Comparison of ENCODE assay signal across 18 cellular contexts in genomic region chr15:101019351-101019750, GRCh38.
DNase-seq lines count a peak whose midpoint lies in the region; ATAC-seq and TF ChIP-seq lines count a peak whose summit lies in the region.
"Had no signal": no experiment of that assay in that cellular context is flagged by ENCODE, and none has a peak within 500 bp of the region (broad histone marks: within the 10 kb centered on the region; RNA-seq: fewer than 3 reads in every experiment).

No MANE protein-coding gene starts in this region.

- no peak overlapping the region for H3K4me3 Mint-ChIP-seq in activated CD8-positive, alpha-beta T cell treated with anti-CD3 and anti-CD28 coated beads, Interleukin-2, amount 10 ng/mL, durations not matched to agents 7 days and 5 days
- H3K4me3 Mint-ChIP-seq in activated CD8-positive, alpha-beta T cell treated with anti-CD3 and anti-CD28 coated beads for 36 hours: no peak overlapping the region
- peak overlapping the region in 1 of 5 experiments; percentile 38 for H3K4me3 Mint-ChIP-seq in brain
- H3K4me3 Mint-ChIP-seq: CD4-positive, alpha-beta memory T cell had no signal

- POLR2A ChIA-PET in activated CD8-positive, alpha-beta T cell treated with anti-CD3 and anti-CD28 coated beads, Interleukin-2, amount 10 ng/mL, durations not matched to agents 7 days and 5 days (lab: Charles Lee): no interaction called here
- POLR2A ChIA-PET in activated CD8-positive, alpha-beta T cell treated with anti-CD3 and anti-CD28 coated beads for 36 hours (lab: Charles Lee): no interaction called here

- TF ChIP-seq CTCF in activated CD8-positive, alpha-beta T cell treated with anti-CD3 and anti-CD28 coated beads for 36 hours (IDR thresholded peaks at IDR 0.05): no peak
- TF ChIP-seq CTCF in brain (conservative IDR thresholded peaks at IDR 0.05): no peak
- TF ChIP-seq CTCF in sigmoid colon (IDR thresholded peaks at IDR 0.05): no peak

- no peaks in the 10 kb centered on the region for H3K4me1 Mint-ChIP-seq in activated CD8-positive, alpha-beta T cell treated with anti-CD3 and anti-CD28 coated beads, Interleukin-2, amount 10 ng/mL, durations not matched to agents 7 days and 5 days (ENCODE audit: low read depth)
- H3K4me1 Mint-ChIP-seq in activated CD8-positive, alpha-beta T cell treated with anti-CD3 and anti-CD28 coated beads for 36 hours (ENCODE audit: low read depth): no peaks in the 10 kb centered on the region
- peaks cover 75% of the 10 kb centered on the region for H3K4me1 Mint-ChIP-seq in brain

- CTCF ChIA-PET in activated CD8-positive, alpha-beta T cell treated with anti-CD3 and anti-CD28 coated beads, Interleukin-2, amount 10 ng/mL, durations not matched to agents 7 days and 5 days (lab: Charles Lee): interaction anchor here (1.0 to 4.5 kb wide), 8 partner anchors 12 to 670 kb away, joined by 3 to 41 read pairs (median 4); no protein-coding TSS in a partner anchor
- CTCF ChIA-PET in activated CD8-positive, alpha-beta T cell treated with anti-CD3 and anti-CD28 coated beads for 36 hours (lab: Charles Lee): interaction anchor here (0.6 to 6.9 kb wide), 4 partner anchors 11 to 239 kb away, joined by 3 to 77 read pairs (median 4); no protein-coding TSS in a partner anchor

- H3K27ac ChIP-seq in sigmoid colon: no peak overlapping the region

- TF ChIP-seq POLR2A in sigmoid colon (IDR thresholded peaks at IDR 0.05): no peak

- H3K4me1 ChIP-seq in sigmoid colon: peaks cover 0 to 5% (median 0%) of the 10 kb centered on the region in 4 donors

- H3K9me3 Mint-ChIP-seq in activated CD8-positive, alpha-beta T cell treated with anti-CD3 and anti-CD28 coated beads, Interleukin-2, amount 10 ng/mL, durations not matched to agents 7 days and 5 days (ENCODE audit: insufficient read depth): no peaks in the 10 kb centered on the region
- H3K9me3 Mint-ChIP-seq in activated CD8-positive, alpha-beta T cell treated with anti-CD3 and anti-CD28 coated beads for 36 hours: no peaks in the 10 kb centered on the region
- H3K9me3 Mint-ChIP-seq in brain: peaks cover 0 to 2% (median 0%) of the 10 kb centered on the region in 5 experiments
- H3K9me3 Mint-ChIP-seq: CD4-positive, alpha-beta memory T cell had no signal

- H3K36me3 ChIP-seq in sigmoid colon: peaks cover 0 to 40% (median 8%) of the 10 kb centered on the region in 4 donors

- 93 to 97% methylated on average over 7 of the region's 7 CpGs for WGBS in sigmoid colon, 2 donors

- H3K4me3 ChIP-seq in sigmoid colon: no peak overlapping the region
- H3K4me3 ChIP-seq: K562 had no signal

- TF ChIP-seq EP300 in sigmoid colon (IDR thresholded peaks at IDR 0.05): no peak

- no peaks in the 10 kb centered on the region for H3K27me3 ChIP-seq in sigmoid colon

- intact Hi-C loops in activated CD8-positive, alpha-beta T cell treated with anti-CD3 and anti-CD28 coated beads for 36 hours (cut with micrococcal nuclease): no loop called here
- intact Hi-C loops in sigmoid colon (cut with DNase I): loop anchor here (5.0 kb wide), 1 partner anchor 68 kb away; no protein-coding TSS in a partner anchor

- H3K36me3 Mint-ChIP-seq in activated CD8-positive, alpha-beta T cell treated with anti-CD3 and anti-CD28 coated beads, Interleukin-2, amount 10 ng/mL, durations not matched to agents 7 days and 5 days (ENCODE audit: low read depth): no peaks in the 10 kb centered on the region
- no peaks in the 10 kb centered on the region for H3K36me3 Mint-ChIP-seq in activated CD8-positive, alpha-beta T cell treated with anti-CD3 and anti-CD28 coated beads for 36 hours (ENCODE audit: low read depth)
- H3K36me3 Mint-ChIP-seq in brain: no peaks in the 10 kb centered on the region
- H3K36me3 Mint-ChIP-seq: CD4-positive, alpha-beta memory T cell had no signal

- peak; percentile 2 for DNase-seq in activated CD8-positive, alpha-beta T cell treated with anti-CD3 and anti-CD28 coated beads, Interleukin-2, amount 10 ng/mL, durations not matched to agents 7 days and 5 days
- DNase-seq in activated CD8-positive, alpha-beta T cell treated with anti-CD3 and anti-CD28 coated beads for 36 hours: no peak
- DNase-seq in iPS-NIHi7 (ENCODE audit: extremely low spot score): peak; percentile 6
- DNase-seq in sigmoid colon: peak; percentile 29
- no peak for DNase-seq in UCSD-AML1 (lab: John Stamatoyannopoulos, UW; ENCODE audit: unreplicated experiment)
- no peak for DNase-seq in NCI-H187 treated with DMSO at 0.1 percent for 48 hours (lab: John Stamatoyannopoulos, UW)
- DNase-seq: 8988T; Calu3; CD4-positive, alpha-beta memory T cell; DMS53; MV-4-11; NCI-H1417 treated with DMSO at 0.1 percent for 48 hours; NCI-H2081; NCI-H2227 treated with DMSO at 0.1 percent for 48 hours; NCI-H524 treated with DMSO at 0.1 percent for 48 hours had no signal

- no peak for ATAC-seq in activated CD8-positive, alpha-beta T cell treated with anti-CD3 and anti-CD28 coated beads, Interleukin-2, amount 10 ng/mL, durations not matched to agents 7 days and 5 days
- ATAC-seq in activated CD8-positive, alpha-beta T cell treated with anti-CD3 and anti-CD28 coated beads for 36 hours: no peak
- ATAC-seq in HG03095 (IDR thresholded peaks at IDR 0.05; ENCODE audit: unreplicated experiment): no peak
- ATAC-seq: K562 had no signal

- no peaks in the 10 kb centered on the region for H3K9me3 ChIP-seq in sigmoid colon

- H3K27me3 Mint-ChIP-seq in activated CD8-positive, alpha-beta T cell treated with anti-CD3 and anti-CD28 coated beads, Interleukin-2, amount 10 ng/mL, durations not matched to agents 7 days and 5 days (ENCODE audit: low read depth): no peaks in the 10 kb centered on the region
- H3K27me3 Mint-ChIP-seq in activated CD8-positive, alpha-beta T cell treated with anti-CD3 and anti-CD28 coated beads for 36 hours: peaks cover 2% of the 10 kb centered on the region
- peaks cover 4% of the 10 kb centered on the region for H3K27me3 Mint-ChIP-seq in brain
- H3K27me3 Mint-ChIP-seq: CD4-positive, alpha-beta memory T cell had no signal

- H3K27ac Mint-ChIP-seq in activated CD8-positive, alpha-beta T cell treated with anti-CD3 and anti-CD28 coated beads, Interleukin-2, amount 10 ng/mL, durations not matched to agents 7 days and 5 days: no peak overlapping the region
- no peak overlapping the region for H3K27ac Mint-ChIP-seq in activated CD8-positive, alpha-beta T cell treated with anti-CD3 and anti-CD28 coated beads for 36 hours
- H3K27ac Mint-ChIP-seq in brain: peak overlapping the region in 3 of 5 experiments; percentile 59 to 90 (median 83)
- H3K27ac Mint-ChIP-seq: CD4-positive, alpha-beta memory T cell had no signal

Comparison
In these comparisons a context has a peak if more than half of its experiments do, and no peak if none do; other contexts are left out.
1. DNase-seq: peak in activated CD8-positive, alpha-beta T cell treated with anti-CD3 and anti-CD28 coated beads, Interleukin-2, amount 10 ng/mL, durations not matched to agents 7 days and 5 days (single experiment), iPS-NIHi7 (single experiment) and sigmoid colon (single experiment); none in activated CD8-positive, alpha-beta T cell treated with anti-CD3 and anti-CD28 coated beads for 36 hours (single experiment), UCSD-AML1 (single experiment) and NCI-H187 treated with DMSO at 0.1 percent for 48 hours (single experiment).
2. H3K27ac Mint-ChIP-seq: peak in brain (3 of 5); none in activated CD8-positive, alpha-beta T cell treated with anti-CD3 and anti-CD28 coated beads, Interleukin-2, amount 10 ng/mL, durations not matched to agents 7 days and 5 days (single experiment) and activated CD8-positive, alpha-beta T cell treated with anti-CD3 and anti-CD28 coated beads for 36 hours (single experiment).